8 cellular contexts compared by ENCODE assay signal in genomic region chr1:146012703-146013565, GRCh38. TPM values are rescaled to one million over a fixed set of nuclear protein-coding genes. Genes with fewer than 3 reads are reported as not detected.
DNase-seq lines count a peak whose midpoint lies in the region; ATAC-seq and TF ChIP-seq lines count a peak whose summit lies in the region.

No MANE protein-coding gene starts in this region.

- ATAC-seq in CD4-positive, CD25-positive, alpha-beta regulatory T cell (ENCODE audit: low read depth in 2 of 2): peak; percentile 48 to 65
- peak; percentile 75 to 83 for ATAC-seq in activated CD4-positive, CD25-positive, alpha-beta regulatory T cell treated with anti-CD3 and anti-CD28 coated beads, Interleukin-2, amount 50 U/mL, for 24 hours
- ATAC-seq in naive B cell (ENCODE audit: low read depth in 2 of 2) (peak; percentile 61 to 74), GM18870 (IDR thresholded peaks at IDR 0.05; ENCODE audit: unreplicated experiment) (no peak), GM18909 (IDR thresholded peaks at IDR 0.05; ENCODE audit: poor library complexity, unreplicated experiment) (no peak)

- H3K4me3 ChIP-seq in CD4-positive, CD25-positive, alpha-beta regulatory T cell (ENCODE audit: low read depth, low read length): no peak overlapping the region
- H3K4me3 ChIP-seq in H7 (ENCODE audit: insufficient read depth, low read depth, low read length) (no peak overlapping the region), epithelial cell of proximal tubule (ENCODE audit: low read depth, low read length) (no peak overlapping the region)

- H3K36me3 ChIP-seq in CD4-positive, CD25-positive, alpha-beta regulatory T cell (ENCODE audit: control insufficient read depth, insufficient read depth, low read length): no peaks in the 10 kb centered on the region
- no peaks in the 10 kb centered on the region for H3K36me3 ChIP-seq in H7 (replicated peaks; ENCODE audit: control insufficient read depth, insufficient read depth, low read length)

- peak; percentile 57 to 83 (median 74) for DNase-seq in CD4-positive, CD25-positive, alpha-beta regulatory T cell
- DNase-seq in H7: peak; percentile 59
- DNase-seq in NCI-H345 treated with DMSO at 0.1 percent for 48 hours (lab: John Stamatoyannopoulos, UW; ENCODE audit: unreplicated experiment): peak; percentile 87
- no peak for DNase-seq in epithelial cell of proximal tubule (ENCODE audit: low read depth)
- peak; percentile 64 for DNase-seq in naive B cell

- H3K4me1 Mint-ChIP-seq in CD4-positive, CD25-positive, alpha-beta regulatory T cell: peaks cover 4 to 11% (median 8%) of the 10 kb centered on the region in 4 donors
- H3K4me1 Mint-ChIP-seq in naive B cell: peaks cover 0 to 5% (median 4%) of the 10 kb centered on the region in 3 donors

- peak; percentile 88 for TF ChIP-seq CTCF in epithelial cell of proximal tubule (conservative IDR thresholded peaks at IDR 0.05; ENCODE audit: low read depth, low read length)

- peaks cover 0 to 2% (median 0%) of the 10 kb centered on the region in 7 donors for H3K9me3 Mint-ChIP-seq in CD4-positive, CD25-positive, alpha-beta regulatory T cell
- H3K9me3 Mint-ChIP-seq in naive B cell: no peaks in the 10 kb centered on the region

- H3K27me3 Mint-ChIP-seq in CD4-positive, CD25-positive, alpha-beta regulatory T cell: peaks cover 25% of the 10 kb centered on the region
- peaks cover 9 to 24% (median 19%) of the 10 kb centered on the region in 3 donors for H3K27me3 Mint-ChIP-seq in naive B cell

- H3K27ac Mint-ChIP-seq in CD4-positive, CD25-positive, alpha-beta regulatory T cell: peak overlapping the region in 1 of 3 donors; percentile 29
- H3K27ac Mint-ChIP-seq in naive B cell: peak overlapping the region in 1 of 6 donors; percentile 48

- H3K4me1 ChIP-seq in CD4-positive, CD25-positive, alpha-beta regulatory T cell (ENCODE audit: control insufficient read depth, insufficient read depth, low read length, poor library complexity, severe bottlenecking): no peaks in the 10 kb centered on the region

- H3K4me3 Mint-ChIP-seq in CD4-positive, CD25-positive, alpha-beta regulatory T cell: peak overlapping the region in 1 of 4 donors; percentile 69
- no peak overlapping the region for H3K4me3 Mint-ChIP-seq in naive B cell

- no peaks in the 10 kb centered on the region for H3K36me3 Mint-ChIP-seq in CD4-positive, CD25-positive, alpha-beta regulatory T cell
- no peaks in the 10 kb centered on the region for H3K36me3 Mint-ChIP-seq in naive B cell

- peaks cover 9% of the 10 kb centered on the region for H3K27me3 ChIP-seq in CD4-positive, CD25-positive, alpha-beta regulatory T cell (ENCODE audit: control insufficient read depth, insufficient read depth, low read length)
- peaks cover 10% of the 10 kb centered on the region; the same call in 1 of the 2 replicates for H3K27me3 ChIP-seq in H7 (ENCODE audit: control insufficient read depth, insufficient read depth, low read length)

- H3K9me3 ChIP-seq in CD4-positive, CD25-positive, alpha-beta regulatory T cell (ENCODE audit: control insufficient read depth in 2 of 2, low read length in 2 of 2): no peaks in the 10 kb centered on the region

- no peak overlapping the region for H3K27ac ChIP-seq in CD4-positive, CD25-positive, alpha-beta regulatory T cell (ENCODE audit: insufficient read depth, low read length, poor library complexity, severe bottlenecking)

RNA-seq across cellular contexts. Expression of gene HJV, which starts 8.6 kb away (rescaled TPM):
- total RNA-seq in CD4-positive, CD25-positive, alpha-beta regulatory T cell: not detected
- polyA plus RNA-seq in CD4-positive, CD25-positive, alpha-beta regulatory T cell: not detected
- 0.24 and 1.2 TPM in 2 replicates for total RNA-seq in H7 (2014; rRNA removed; shearing (Covaris generic))
- total RNA-seq in epithelial cell of proximal tubule: 0.35 TPM in 1 of 2 replicates, not detected in the other
- not detected for polyA plus RNA-seq in naive B cell (ENCODE audit: low read depth in 6 of 6)

RNA-seq across cellular contexts. Expression of gene TXNIP, which starts 16.6 kb away (rescaled TPM):
- total RNA-seq in CD4-positive, CD25-positive, alpha-beta regulatory T cell: 1,496 TPM
- 1,000 to 10,000 TPM; 2,637 to 4,955 (median 3,590) TPM for polyA plus RNA-seq in CD4-positive, CD25-positive, alpha-beta regulatory T cell
- 24.6 and 90.7 TPM in 2 replicates for total RNA-seq in H7 (2014; rRNA removed; shearing (Covaris generic))
- total RNA-seq in epithelial cell of proximal tubule: 22.1 and 198 TPM in 2 replicates
- polyA plus RNA-seq in naive B cell (ENCODE audit: low read depth in 6 of 6): 1,000 to 10,000 TPM; 2,524 to 6,933 (median 5,735) TPM

RNA-seq across cellular contexts. Expression of gene POLR3GL, which starts 48.4 kb away (rescaled TPM):
- 30.8 TPM for total RNA-seq in CD4-positive, CD25-positive, alpha-beta regulatory T cell
- polyA plus RNA-seq in CD4-positive, CD25-positive, alpha-beta regulatory T cell: 100 to 1,000 TPM; 103 to 129 (median 109) TPM
- total RNA-seq in H7 (2014; rRNA removed; shearing (Covaris generic)): 6.3 and 11.6 TPM in 2 replicates
- total RNA-seq in epithelial cell of proximal tubule: 15.6 and 16.1 TPM in 2 replicates
- 100 to 1,000 TPM in 1 of 6 donors, 10 to 100 TPM in 5; 79.5 to 202 (median 91.7) TPM for polyA plus RNA-seq in naive B cell (ENCODE audit: low read depth in 6 of 6)

RNA-seq across cellular contexts. Expression of gene ANKRD34A, which starts 48.6 kb away (rescaled TPM):
- 1.6 TPM for total RNA-seq in CD4-positive, CD25-positive, alpha-beta regulatory T cell
- under 1 TPM; 0.07 to 0.45 (median 0.31) TPM for polyA plus RNA-seq in CD4-positive, CD25-positive, alpha-beta regulatory T cell
- total RNA-seq in H7 (2014; rRNA removed; shearing (Covaris generic)): 0.52 and 0.62 TPM in 2 replicates
- total RNA-seq in epithelial cell of proximal tubule: 0.06 and 0.14 TPM in 2 replicates
- under 1 TPM in 2 of 6 donors, not detected in 4; 0.15 to 0.27 TPM for polyA plus RNA-seq in naive B cell (ENCODE audit: low read depth in 6 of 6)

RNA-seq across cellular contexts. Expression of gene LIX1L, which starts 55.1 kb away (rescaled TPM):
- total RNA-seq in CD4-positive, CD25-positive, alpha-beta regulatory T cell: 36.2 TPM
- polyA plus RNA-seq in CD4-positive, CD25-positive, alpha-beta regulatory T cell: 10 to 100 TPM; 21.7 to 26.9 (median 25.9) TPM
- 23.0 and 24.3 TPM in 2 replicates for total RNA-seq in H7 (2014; rRNA removed; shearing (Covaris generic))
- 22.3 and 32.5 TPM in 2 replicates for total RNA-seq in epithelial cell of proximal tubule
- polyA plus RNA-seq in naive B cell (ENCODE audit: low read depth in 6 of 6): 10 to 100 TPM; 10.6 to 14.2 (median 12.7) TPM

Comparison
In these comparisons a context has a peak if more than half of its experiments do, and no peak if none do; other contexts are left out.
1. ATAC-seq: peak in CD4-positive, CD25-positive, alpha-beta regulatory T cell (2 of 2), activated CD4-positive, CD25-positive, alpha-beta regulatory T cell treated with anti-CD3 and anti-CD28 coated beads, Interleukin-2, amount 50 U/mL, for 24 hours (2 of 2) and naive B cell (2 of 2); none in GM18870 (single experiment) and GM18909 (single experiment).